In the genomic region with DNA sequence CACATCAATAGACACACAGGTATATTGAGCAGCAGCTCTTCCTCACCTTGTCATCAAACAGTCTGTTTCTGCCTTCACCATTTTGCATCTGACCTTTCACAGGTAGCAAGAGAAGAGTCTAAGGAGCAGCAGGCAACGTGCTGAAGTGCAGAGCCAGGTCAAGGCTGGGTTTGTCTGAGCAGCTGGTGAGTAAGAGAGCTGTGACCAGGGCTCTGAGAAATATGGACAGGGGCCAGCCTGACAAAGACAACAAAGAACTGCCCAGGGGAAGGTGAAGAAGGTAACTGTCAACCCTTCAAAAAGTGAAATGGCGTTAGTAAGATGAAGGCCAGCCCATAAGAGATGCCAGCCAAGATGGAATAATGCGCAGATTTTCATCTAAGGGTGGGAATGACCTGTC, we compare ENCODE assay signal across 13 cellular contexts. TPM values are rescaled to one million over a fixed set of nuclear protein-coding genes. Genes with fewer than 3 reads are reported as not detected.
DNase-seq lines count a peak whose midpoint lies in the region; ATAC-seq and TF ChIP-seq lines count a peak whose summit lies in the region.
"Had no signal": no experiment of that assay in that cellular context is flagged by ENCODE, and none has a peak within 500 bp of the region (broad histone marks: within the 10 kb centered on the region; RNA-seq: fewer than 3 reads in every experiment).

No MANE protein-coding gene starts in this region.

- no peak overlapping the region for H3K4me3 ChIP-seq in BLaER1
- no peak overlapping the region for H3K4me3 ChIP-seq in CD8-positive, alpha-beta memory T cell (ENCODE audit: low read length)
- H3K4me3 ChIP-seq: mucosa of descending colon had no signal

- POLR2A ChIA-PET in CD8-positive, alpha-beta memory T cell (lab: Charles Lee): interaction anchor here (0.9 to 2.8 kb wide), 4 partner anchors 22 to 144 kb away, joined by 3 to 32 read pairs (median 3); partner anchors contain the start of gene LRRC8C

- H3K4me3 Mint-ChIP-seq in CD8-positive, alpha-beta memory T cell: peak overlapping the region in 6 of 7 donors; percentile 85 to 97 (median 88)
- H3K4me3 Mint-ChIP-seq in activated naive CD8-positive, alpha-beta T cell: peak overlapping the region; percentile 92
- peak overlapping the region; percentile 25 for H3K4me3 Mint-ChIP-seq in natural killer cell

- H3K36me3 Mint-ChIP-seq in CD8-positive, alpha-beta memory T cell: peaks cover 0 to 2% (median 0%) of the 10 kb centered on the region in 3 donors
- H3K36me3 Mint-ChIP-seq in activated naive CD8-positive, alpha-beta T cell: peaks cover 15% of the 10 kb centered on the region
- no peaks in the 10 kb centered on the region for H3K36me3 Mint-ChIP-seq in natural killer cell

- H3K27me3 ChIP-seq in BLaER1: no peaks in the 10 kb centered on the region
- H3K27me3 ChIP-seq in CD8-positive, alpha-beta memory T cell (ENCODE audit: insufficient read depth, low read length, poor library complexity, severe bottlenecking): no peaks in the 10 kb centered on the region
- H3K27me3 ChIP-seq: right atrium auricular region, testis had no signal

- no peak for ATAC-seq in natural killer cell

- peak overlapping the region in 4 of 8 donors; percentile 19 to 96 (median 74) for H3K27ac Mint-ChIP-seq in CD8-positive, alpha-beta memory T cell
- peak overlapping the region; percentile 99 for H3K27ac Mint-ChIP-seq in activated naive CD8-positive, alpha-beta T cell
- peak overlapping the region in 1 of 2 donors; percentile 90 for H3K27ac Mint-ChIP-seq in natural killer cell

- H3K27me3 Mint-ChIP-seq in CD8-positive, alpha-beta memory T cell: no peaks in the 10 kb centered on the region
- no peaks in the 10 kb centered on the region for H3K27me3 Mint-ChIP-seq in activated naive CD8-positive, alpha-beta T cell
- H3K27me3 Mint-ChIP-seq in natural killer cell (ENCODE audit: low read depth in 2 of 2): peaks cover 9 to 12% of the 10 kb centered on the region in 2 donors

- H3K4me1 ChIP-seq in BLaER1: peaks cover 70% of the 10 kb centered on the region
- H3K4me1 ChIP-seq in CD8-positive, alpha-beta memory T cell (ENCODE audit: insufficient read depth, low read length): peaks cover 54% of the 10 kb centered on the region

- H3K27ac ChIP-seq in BLaER1: 0 out of 2 replicates have a peak overlapping the region, but pooled peaks have one; percentile 5
- no peak overlapping the region for H3K27ac ChIP-seq in CD8-positive, alpha-beta memory T cell (ENCODE audit: low read depth, low read length)
- H3K27ac ChIP-seq: HL-60, testis had no signal

- H4K20me1 ChIP-seq in BLaER1: no peaks in the 10 kb centered on the region

- H3K4me2 ChIP-seq in BLaER1: peak overlapping the region; percentile 91

- H3K9ac ChIP-seq in BLaER1: no peak overlapping the region

- peaks cover 57 to 66% (median 65%) of the 10 kb centered on the region in 3 donors for H3K4me1 Mint-ChIP-seq in CD8-positive, alpha-beta memory T cell
- peaks cover 68% of the 10 kb centered on the region for H3K4me1 Mint-ChIP-seq in activated naive CD8-positive, alpha-beta T cell (ENCODE audit: low read depth)
- H3K4me1 Mint-ChIP-seq in natural killer cell: peaks cover 42 to 51% of the 10 kb centered on the region in 2 donors

- TF ChIP-seq CTCF in natural killer cell (IDR thresholded peaks at IDR 0.05): no peak

- H3K36me3 ChIP-seq in BLaER1: no peaks in the 10 kb centered on the region
- no peaks in the 10 kb centered on the region for H3K36me3 ChIP-seq in CD8-positive, alpha-beta memory T cell (ENCODE audit: insufficient read depth, low read length)
- H3K36me3 ChIP-seq: right atrium auricular region had no signal

- DNase-seq in CD8-positive, alpha-beta memory T cell: no peak
- DNase-seq in natural killer cell (no peak), NCI-H82 treated with DMSO at 0.1 percent for 48 hours (lab: John Stamatoyannopoulos, UW; ENCODE audit: unreplicated experiment) (no peak), SKM-1 (lab: John Stamatoyannopoulos, UW; ENCODE audit: unreplicated experiment) (no peak), LoVo (ENCODE audit: low spot score) (no peak)
- DNase-seq in activated CD8-positive, alpha-beta memory T cell treated with anti-CD3 and anti-CD28 coated beads, Interleukin-2, amount 50 U/mL, for 48 hours: no peak
- DNase-seq: NCI-H446 treated with DMSO at 0.1 percent for 48 hours, testis had no signal

- intact Hi-C loops in natural killer cell (cut with micrococcal nuclease): loop anchor here (2.0 to 5.0 kb wide), 3 partner anchors 40 to 237 kb away; partner anchors contain the start of gene LRRC8B

- no peaks in the 10 kb centered on the region for H3K9me3 ChIP-seq in BLaER1
- no peaks in the 10 kb centered on the region for H3K9me3 ChIP-seq in CD8-positive, alpha-beta memory T cell (ENCODE audit: low read length)
- H3K9me3 ChIP-seq: mucosa of descending colon, right atrium auricular region, testis had no signal

- CTCF ChIA-PET in CD8-positive, alpha-beta memory T cell (lab: Charles Lee): interaction anchor here (1.1 to 5.7 kb wide), 23 partner anchors 9 to 277 kb away, joined by 3 to 134 read pairs (median 16); partner anchors contain the start of gene LRRC8C

- H3K9me3 Mint-ChIP-seq in CD8-positive, alpha-beta memory T cell: no peaks in the 10 kb centered on the region
- no peaks in the 10 kb centered on the region for H3K9me3 Mint-ChIP-seq in activated naive CD8-positive, alpha-beta T cell (ENCODE audit: low read depth)
- no peaks in the 10 kb centered on the region for H3K9me3 Mint-ChIP-seq in natural killer cell

RNA-seq across cellular contexts. Expression of gene LRRC8D, which starts 58.9 kb away (rescaled TPM):
- total RNA-seq in CD8-positive, alpha-beta memory T cell: 10 to 100 TPM; 39.0 to 41.9 TPM
- 56.3 TPM for polyA plus RNA-seq in CD8-positive, alpha-beta memory T cell
- 10 to 100 TPM; 16.2 to 26.2 (median 17.1) TPM for total RNA-seq in natural killer cell

Comparison
In these comparisons a context has a peak if more than half of its experiments do, and no peak if none do; other contexts are left out.
1. H3K4me3 Mint-ChIP-seq: peak in every context shown above with its lines; median percentile 92 in activated naive CD8-positive, alpha-beta T cell; 88 in CD8-positive, alpha-beta memory T cell; 25 in natural killer cell.